Comparison of ENCODE assay signal across 1 cellular context in the genomic region with DNA sequence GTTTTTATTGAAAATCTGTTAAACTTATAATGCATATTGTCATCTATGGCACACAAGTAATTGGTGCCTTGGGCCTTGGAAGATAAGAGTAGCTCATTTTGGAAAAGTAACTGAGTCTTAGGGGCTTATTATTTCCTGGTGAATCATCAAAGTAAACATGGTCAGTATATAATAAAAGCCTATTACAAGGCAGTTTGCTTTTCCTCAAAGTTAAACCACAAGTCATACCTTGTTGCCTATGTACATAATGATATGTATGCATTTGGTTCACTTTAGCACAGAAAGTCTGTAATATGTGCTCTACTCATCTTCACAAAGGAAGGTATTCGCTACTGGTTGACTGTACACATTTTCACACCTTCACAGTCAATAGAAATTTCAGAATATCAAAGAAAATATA.
TF ChIP-seq lines count a peak whose summit lies in the region.

No MANE protein-coding gene starts in this region.

TF ChIP-seq in HepG2, 621 proteins besides CTCF, POLR2A, EP300 and RAD21 (continued from another document):
- TF ChIP-seq ZNF34 (CRISPR knock-in tag; IDR thresholded peaks at IDR 0.05; ENCODE audit: borderline replicate concordance) (no peak), ZFP62 (CRISPR knock-in tag; IDR thresholded peaks at IDR 0.05) (no peak), ETV5 (CRISPR knock-in tag; IDR thresholded peaks at IDR 0.05; ENCODE audit: borderline replicate concordance) (peak; percentile 13; the same call in 1 of the 2 replicates), SRY (CRISPR knock-in tag; IDR thresholded peaks at IDR 0.05) (no peak), ZNF83 (CRISPR knock-in tag; IDR thresholded peaks at IDR 0.05; ENCODE audit: borderline replicate concordance) (no peak), TAF15 (IDR thresholded peaks at IDR 0.05; ENCODE audit: low read depth, low read length, poor library complexity, severe bottlenecking) (no peak), ARNT (IDR thresholded peaks at IDR 0.05) (no peak), NCOA2 (CRISPR knock-in tag; IDR thresholded peaks at IDR 0.05) (peak; percentile 23; the same call in 1 of the 2 replicates), JUNB (CRISPR knock-in tag; IDR thresholded peaks at IDR 0.05; ENCODE audit: borderline replicate concordance) (peak; percentile 73; the same call in 1 of the 2 replicates), MYC (CRISPR knock-in tag; IDR thresholded peaks at IDR 0.05; ENCODE audit: borderline replicate concordance) (no peak), FOXA3 (CRISPR knock-in tag; IDR thresholded peaks at IDR 0.05) (peak; percentile 93), ZMYM2 (CRISPR knock-in tag; IDR thresholded peaks at IDR 0.05) (no peak), FOXP1 (IDR thresholded peaks at IDR 0.05) (no peak), FOXP1 (CRISPR knock-in tag; IDR thresholded peaks at IDR 0.05) (peak; percentile 16; the same call in 1 of the 2 replicates), AHR (CRISPR knock-in tag; IDR thresholded peaks at IDR 0.05) (no peak), YEATS2 (CRISPR knock-in tag; IDR thresholded peaks at IDR 0.05; ENCODE audit: borderline replicate concordance) (no peak), SSRP1 (CRISPR knock-in tag; IDR thresholded peaks at IDR 0.05) (no peak), HDAC2 (CRISPR knock-in tag; IDR thresholded peaks at IDR 0.05) (0 out of 2 replicates have a peak, but pooled peaks have one; percentile 41), ZNF775 (CRISPR knock-in tag; IDR thresholded peaks at IDR 0.05; ENCODE audit: borderline replicate concordance) (no peak), ZNF549 (CRISPR knock-in tag; IDR thresholded peaks at IDR 0.05) (no peak), SOX5 (CRISPR knock-in tag; IDR thresholded peaks at IDR 0.05; ENCODE audit: borderline replicate concordance) (peak; percentile 54; the same call in 1 of the 2 replicates), FOXA1 (IDR thresholded peaks at IDR 0.05) (peak; percentile 55; the same call in 1 of the 2 replicates), FOXA1 (CRISPR knock-in tag; IDR thresholded peaks at IDR 0.05) (peak; percentile 84), HMG20A (CRISPR knock-in tag; IDR thresholded peaks at IDR 0.05; ENCODE audit: borderline replicate concordance) (peak; percentile 89), ZNF629 (CRISPR knock-in tag; conservative IDR thresholded peaks at IDR 0.05) (no peak), SIX4 (CRISPR knock-in tag; IDR thresholded peaks at IDR 0.05) (no peak), RXRB (CRISPR knock-in tag; IDR thresholded peaks at IDR 0.05; ENCODE audit: borderline replicate concordance) (no peak), ZFP36 (IDR thresholded peaks at IDR 0.05; ENCODE audit: borderline replicate concordance, low read depth, low read length, partially characterized antibody) (no peak), ZIK1 (CRISPR knock-in tag; IDR thresholded peaks at IDR 0.05; ENCODE audit: borderline replicate concordance, low read depth) (no peak), TOPORS (CRISPR knock-in tag; IDR thresholded peaks at IDR 0.05) (no peak), MED1 (CRISPR knock-in tag; IDR thresholded peaks at IDR 0.05) (0 out of 2 replicates have a peak, but pooled peaks have one; percentile 30), ZBTB20 (CRISPR knock-in tag; IDR thresholded peaks at IDR 0.05; ENCODE audit: borderline replicate concordance, low read depth) (peak; percentile 93)
- TF ChIP-seq, protein P1, sequence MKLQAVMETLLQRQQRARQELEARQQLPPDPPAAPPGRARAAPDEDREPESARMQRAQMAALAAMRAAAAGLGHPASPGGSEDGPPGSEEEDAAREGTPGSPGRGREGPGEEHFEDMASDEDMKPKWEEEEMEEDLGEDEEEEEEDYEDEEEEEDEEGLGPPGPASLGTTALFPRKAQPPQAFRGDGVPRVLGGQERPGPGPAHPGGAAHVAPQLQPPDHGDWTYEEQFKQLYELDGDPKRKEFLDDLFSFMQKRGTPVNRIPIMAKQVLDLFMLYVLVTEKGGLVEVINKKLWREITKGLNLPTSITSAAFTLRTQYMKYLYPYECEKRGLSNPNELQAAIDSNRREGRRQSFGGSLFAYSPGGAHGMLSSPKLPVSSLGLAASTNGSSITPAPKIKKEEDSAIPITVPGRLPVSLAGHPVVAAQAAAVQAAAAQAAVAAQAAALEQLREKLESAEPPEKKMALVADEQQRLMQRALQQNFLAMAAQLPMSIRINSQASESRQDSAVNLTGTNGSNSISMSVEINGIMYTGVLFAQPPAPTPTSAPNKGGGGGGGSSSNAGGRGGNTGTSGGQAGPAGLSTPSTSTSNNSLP (IDR thresholded peaks at IDR 0.05; ENCODE audit: low read depth, low read length) = peak; percentile 59; the same call in 1 of the 2 replicates
- TF ChIP-seq, protein P2, sequence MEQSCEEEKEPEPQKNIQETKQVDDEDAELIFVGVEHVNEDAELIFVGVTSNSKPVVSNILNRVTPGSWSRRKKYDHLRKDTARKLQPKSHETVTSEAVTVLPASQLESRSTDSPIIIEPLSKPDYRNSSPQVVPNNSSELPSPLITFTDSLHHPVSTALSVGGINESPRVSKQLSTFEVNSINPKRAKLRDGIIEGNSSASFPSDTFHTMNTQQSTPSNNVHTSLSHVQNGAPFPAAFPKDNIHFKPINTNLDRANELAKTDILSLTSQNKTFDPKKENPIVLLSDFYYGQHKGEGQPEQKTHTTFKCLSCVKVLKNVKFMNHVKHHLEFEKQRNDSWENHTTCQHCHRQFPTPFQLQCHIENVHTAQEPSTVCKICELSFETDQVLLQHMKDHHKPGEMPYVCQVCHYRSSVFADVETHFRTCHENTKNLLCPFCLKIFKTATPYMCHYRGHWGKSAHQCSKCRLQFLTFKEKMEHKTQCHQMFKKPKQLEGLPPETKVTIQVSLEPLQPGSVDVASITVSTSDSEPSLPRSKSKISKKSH (CRISPR knock-in tag; IDR thresholded peaks at IDR 0.05; ENCODE audit: borderline replicate concordance) = no peak
- TF ChIP-seq, protein P3, sequence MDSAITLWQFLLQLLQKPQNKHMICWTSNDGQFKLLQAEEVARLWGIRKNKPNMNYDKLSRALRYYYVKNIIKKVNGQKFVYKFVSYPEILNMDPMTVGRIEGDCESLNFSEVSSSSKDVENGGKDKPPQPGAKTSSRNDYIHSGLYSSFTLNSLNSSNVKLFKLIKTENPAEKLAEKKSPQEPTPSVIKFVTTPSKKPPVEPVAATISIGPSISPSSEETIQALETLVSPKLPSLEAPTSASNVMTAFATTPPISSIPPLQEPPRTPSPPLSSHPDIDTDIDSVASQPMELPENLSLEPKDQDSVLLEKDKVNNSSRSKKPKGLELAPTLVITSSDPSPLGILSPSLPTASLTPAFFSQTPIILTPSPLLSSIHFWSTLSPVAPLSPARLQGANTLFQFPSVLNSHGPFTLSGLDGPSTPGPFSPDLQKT (CRISPR knock-in tag; IDR thresholded peaks at IDR 0.05; ENCODE audit: borderline replicate concordance) = no peak
- TF ChIP-seq, protein P4, sequence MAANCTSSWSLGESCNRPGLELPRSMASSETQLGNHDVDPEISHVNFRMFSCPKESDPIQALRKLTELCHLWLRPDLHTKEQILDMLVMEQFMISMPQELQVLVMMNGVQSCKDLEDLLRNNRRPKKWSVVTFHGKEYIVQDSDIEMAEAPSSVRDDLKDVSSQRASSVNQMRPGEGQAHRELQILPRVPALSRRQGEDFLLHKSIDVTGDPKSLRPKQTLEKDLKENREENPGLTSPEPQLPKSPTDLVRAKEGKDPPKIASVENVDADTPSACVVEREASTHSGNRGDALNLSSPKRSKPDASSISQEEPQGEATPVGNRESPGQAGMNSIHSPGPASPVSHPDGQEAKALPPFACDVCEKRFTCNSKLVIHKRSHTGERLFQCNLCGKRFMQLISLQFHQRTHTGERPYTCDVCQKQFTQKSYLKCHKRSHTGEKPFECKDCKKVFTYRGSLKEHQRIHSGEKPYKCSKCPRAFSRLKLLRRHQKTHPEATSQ (CRISPR knock-in tag; IDR thresholded peaks at IDR 0.05; ENCODE audit: borderline replicate concordance) = no peak
- TF ChIP-seq, protein P5, sequence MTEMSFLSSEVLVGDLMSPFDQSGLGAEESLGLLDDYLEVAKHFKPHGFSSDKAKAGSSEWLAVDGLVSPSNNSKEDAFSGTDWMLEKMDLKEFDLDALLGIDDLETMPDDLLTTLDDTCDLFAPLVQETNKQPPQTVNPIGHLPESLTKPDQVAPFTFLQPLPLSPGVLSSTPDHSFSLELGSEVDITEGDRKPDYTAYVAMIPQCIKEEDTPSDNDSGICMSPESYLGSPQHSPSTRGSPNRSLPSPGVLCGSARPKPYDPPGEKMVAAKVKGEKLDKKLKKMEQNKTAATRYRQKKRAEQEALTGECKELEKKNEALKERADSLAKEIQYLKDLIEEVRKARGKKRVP (CRISPR knock-in tag; IDR thresholded peaks at IDR 0.05) = peak in 1 of 2 experiments; percentile 61; a peak in 2 of 4 replicates
- TF ChIP-seq, protein P6, sequence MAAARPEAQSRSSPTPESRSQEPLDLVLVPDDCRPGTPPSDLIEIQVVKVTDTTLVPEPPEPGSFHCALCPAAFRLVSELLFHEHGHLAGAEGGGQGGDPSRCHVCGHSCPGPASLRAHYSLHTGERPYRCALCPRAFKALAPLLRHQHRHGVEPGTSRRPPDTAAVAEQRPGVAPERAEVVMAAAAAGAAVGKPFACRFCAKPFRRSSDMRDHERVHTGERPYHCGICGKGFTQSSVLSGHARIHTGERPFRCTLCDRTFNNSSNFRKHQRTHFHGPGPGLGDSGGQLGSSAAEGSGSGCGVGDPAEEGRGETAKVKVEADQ (CRISPR knock-in tag; IDR thresholded peaks at IDR 0.05; ENCODE audit: borderline replicate concordance) = no peak
- TF ChIP-seq, protein P7, sequence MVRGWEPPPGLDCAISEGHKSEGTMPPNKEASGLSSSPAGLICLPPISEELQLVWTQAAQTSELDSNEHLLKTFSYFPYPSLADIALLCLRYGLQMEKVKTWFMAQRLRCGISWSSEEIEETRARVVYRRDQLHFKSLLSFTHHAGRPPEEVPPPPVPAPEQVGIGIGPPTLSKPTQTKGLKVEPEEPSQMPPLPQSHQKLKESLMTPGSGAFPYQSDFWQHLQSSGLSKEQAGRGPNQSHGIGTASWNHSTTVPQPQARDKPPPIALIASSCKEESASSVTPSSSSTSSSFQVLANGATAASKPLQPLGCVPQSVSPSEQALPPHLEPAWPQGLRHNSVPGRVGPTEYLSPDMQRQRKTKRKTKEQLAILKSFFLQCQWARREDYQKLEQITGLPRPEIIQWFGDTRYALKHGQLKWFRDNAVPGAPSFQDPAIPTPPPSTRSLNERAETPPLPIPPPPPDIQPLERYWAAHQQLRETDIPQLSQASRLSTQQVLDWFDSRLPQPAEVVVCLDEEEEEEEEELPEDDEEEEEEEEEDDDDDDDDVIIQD (CRISPR knock-in tag; IDR thresholded peaks at IDR 0.05; ENCODE audit: low read depth) = 0 out of 2 replicates have a peak, but pooled peaks have one; percentile 21
- TF ChIP-seq, protein P8, sequence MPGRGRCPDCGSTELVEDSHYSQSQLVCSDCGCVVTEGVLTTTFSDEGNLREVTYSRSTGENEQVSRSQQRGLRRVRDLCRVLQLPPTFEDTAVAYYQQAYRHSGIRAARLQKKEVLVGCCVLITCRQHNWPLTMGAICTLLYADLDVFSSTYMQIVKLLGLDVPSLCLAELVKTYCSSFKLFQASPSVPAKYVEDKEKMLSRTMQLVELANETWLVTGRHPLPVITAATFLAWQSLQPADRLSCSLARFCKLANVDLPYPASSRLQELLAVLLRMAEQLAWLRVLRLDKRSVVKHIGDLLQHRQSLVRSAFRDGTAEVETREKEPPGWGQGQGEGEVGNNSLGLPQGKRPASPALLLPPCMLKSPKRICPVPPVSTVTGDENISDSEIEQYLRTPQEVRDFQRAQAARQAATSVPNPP (CRISPR knock-in tag; IDR thresholded peaks at IDR 0.05) = no peak
